ENCODE assay signal across 9 cellular contexts in genomic region chr22:19756288-19757128, GRCh38. TPM values are rescaled to one million over a fixed set of nuclear protein-coding genes. Genes with fewer than 3 reads are reported as not detected.
A peak's percentile ranks its signal among the peaks of the same experiment; 100 is the strongest.
DNase-seq lines count a peak whose midpoint lies in the region; ATAC-seq, FAIRE-seq and TF ChIP-seq lines count a peak whose summit lies in the region.
"Had no signal": no experiment of that assay in that cellular context is flagged by ENCODE, and none has a peak within 500 bp of the region (broad histone marks: within the 10 kb centered on the region; RNA-seq: fewer than 3 reads in every experiment).

No MANE protein-coding gene starts in this region.

- no peaks in the 10 kb centered on the region for H3K9me2 ChIP-seq in DOHH2 (replicated peaks; ENCODE audit: control insufficient read depth, low read length)

- peak; percentile 79 for TF ChIP-seq CTCF in DOHH2 (IDR thresholded peaks at IDR 0.05; ENCODE audit: low read depth, low read length, poor library complexity, severe bottlenecking)
- peak; percentile 57 for TF ChIP-seq CTCF in neural progenitor cell (IDR thresholded peaks at IDR 0.05)

- H4K20me1 ChIP-seq in DOHH2 (ENCODE audit: control insufficient read depth, insufficient read depth, low read depth, low read length) = no peaks in the 10 kb centered on the region
- H4K20me1 ChIP-seq in neural progenitor cell (ENCODE audit: low read depth) = peaks cover 62% of the 10 kb centered on the region

- H3K9me3 ChIP-seq in DOHH2 (ENCODE audit: control insufficient read depth, insufficient read depth, low read length) = no peaks in the 10 kb centered on the region
- H3K9me3 ChIP-seq in effector memory CD4-positive, alpha-beta T cell (ENCODE audit: control insufficient read depth, low read length) = no peaks in the 10 kb centered on the region
- no peaks in the 10 kb centered on the region for H3K9me3 ChIP-seq in neural progenitor cell (ENCODE audit: low read depth)

- H3K27ac ChIP-seq in DOHH2 (ENCODE audit: low read depth, low read length) = no peak overlapping the region
- no peak overlapping the region for H3K27ac ChIP-seq in effector memory CD4-positive, alpha-beta T cell (ENCODE audit: insufficient read depth, low read length, poor library complexity, severe bottlenecking)
- no peak overlapping the region for H3K27ac ChIP-seq in neural progenitor cell

- no peaks in the 10 kb centered on the region for H3K36me3 ChIP-seq in DOHH2 (ENCODE audit: control insufficient read depth, low read length)
- no peaks in the 10 kb centered on the region for H3K36me3 ChIP-seq in effector memory CD4-positive, alpha-beta T cell (ENCODE audit: control insufficient read depth, insufficient read depth, low read length)
- no peaks in the 10 kb centered on the region for H3K36me3 ChIP-seq in neural progenitor cell

- H3K4me3 ChIP-seq in DOHH2 (ENCODE audit: low read length) (peak overlapping the region; percentile 60), neural progenitor cell (peak overlapping the region; percentile 19)
- H3K4me3 ChIP-seq in effector memory CD4-positive, alpha-beta T cell (ENCODE audit: insufficient read depth, low read depth, low read length, poor library complexity, severe bottlenecking) = peak overlapping the region; percentile 46

- DNase-seq in M059J (ENCODE audit: low read depth) (peak; percentile 32), neural progenitor cell (ENCODE audit: low spot score) (peak; percentile 74), urothelium cell line (ENCODE audit: low spot score) (peak; percentile 49)
- peak; percentile 68 to 73 for DNase-seq in activated CD4-positive, alpha-beta T cell treated with anti-CD3 and anti-CD28 coated beads, Interleukin-2, amount 50 U/mL, for 48 hours
- DNase-seq in effector memory CD4-positive, alpha-beta T cell = peak; percentile 43 to 56 (median 46)

- peak overlapping the region; percentile 67 for H3K4me2 ChIP-seq in DOHH2 (ENCODE audit: low read length)
- H3K4me2 ChIP-seq in neural progenitor cell = peak overlapping the region; percentile 59

- peaks cover 63% of the 10 kb centered on the region for H3K27me3 Mint-ChIP-seq in neural progenitor cell (ENCODE audit: insufficient read depth, low read depth)

- H3K27me3 ChIP-seq in DOHH2 (ENCODE audit: control insufficient read depth, low read length) (peaks cover 76% of the 10 kb centered on the region), neural progenitor cell (peaks cover 99% of the 10 kb centered on the region)
- peaks cover 44% of the 10 kb centered on the region for H3K27me3 ChIP-seq in effector memory CD4-positive, alpha-beta T cell (replicated peaks; ENCODE audit: control insufficient read depth, insufficient read depth, low read length, poor library complexity, severe bottlenecking)

- H3K9ac ChIP-seq in neural progenitor cell = no peak overlapping the region

- no peaks in the 10 kb centered on the region for H3K36me3 Mint-ChIP-seq in neural progenitor cell

- no peak overlapping the region for H3K27ac Mint-ChIP-seq in neural progenitor cell

- H3F3A ChIP-seq in DOHH2 (ENCODE audit: control insufficient read depth, insufficient read depth) (peaks cover 4% of the 10 kb centered on the region; the same call in 1 of the 2 replicates), neural progenitor cell (ENCODE audit: low read depth) (peaks cover 24% of the 10 kb centered on the region)

- ATAC-seq in GM18909 (IDR thresholded peaks at IDR 0.05; ENCODE audit: poor library complexity, unreplicated experiment) (no peak), HG03196 (IDR thresholded peaks at IDR 0.05; ENCODE audit: unreplicated experiment) (no peak)

- peak overlapping the region; percentile 65 for H3K4me3 Mint-ChIP-seq in neural progenitor cell

- no peaks in the 10 kb centered on the region for H3K79me2 ChIP-seq in DOHH2 (ENCODE audit: control insufficient read depth, low read length)
- no peaks in the 10 kb centered on the region for H3K79me2 ChIP-seq in neural progenitor cell (ENCODE audit: low read depth)

- no peak overlapping the region for H2AFZ ChIP-seq in neural progenitor cell (replicated peaks)

- peaks cover 21% of the 10 kb centered on the region for H3K4me1 ChIP-seq in DOHH2 (ENCODE audit: control insufficient read depth, low read length)
- peaks cover 34% of the 10 kb centered on the region for H3K4me1 ChIP-seq in effector memory CD4-positive, alpha-beta T cell (ENCODE audit: control insufficient read depth, insufficient read depth, low read length, poor library complexity, severe bottlenecking)
- H3K4me1 ChIP-seq in neural progenitor cell = peaks cover 37% of the 10 kb centered on the region

- peak; percentile 53 for FAIRE-seq in urothelium cell line (lab: Jason Lieb, UNC)

- H3K4me1 Mint-ChIP-seq in neural progenitor cell = peaks cover 22% of the 10 kb centered on the region

- no peaks in the 10 kb centered on the region for H3K9me3 Mint-ChIP-seq in neural progenitor cell
- H3K9me3 Mint-ChIP-seq: T-helper 1 cell treated with Interleukin-12 subunit alpha and Interleukin-12 subunit beta and Interleukin-4 antibody, amounts not matched to agents 30 μg/mL and 1 μg/mL, for 36 hours had no signal

RNA-seq across cellular contexts. Expression of gene TBX1, which starts 4.1 kb away (rescaled TPM):
- total RNA-seq in M059J (2014; rRNA removed; shearing (Covaris generic)) = 0.10 TPM in 1 of 2 replicates, not detected in the other
- 0.06 TPM in 1 of 2 replicates, not detected in the other for total RNA-seq in neural progenitor cell (ENCODE audit: low replicate concordance)

RNA-seq across cellular contexts. Expression of gene GP1BB, which starts 33.2 kb away (rescaled TPM):
- 0.27 and 1.5 TPM in 2 replicates for total RNA-seq in M059J (2014; rRNA removed; shearing (Covaris generic))
- total RNA-seq in neural progenitor cell (ENCODE audit: low replicate concordance) = 1.2 TPM in 1 of 2 replicates, not detected in the other

RNA-seq across cellular contexts. Expression of gene SEPTIN5, which starts 42.2 kb away (rescaled TPM):
- 7.7 and 9.8 TPM in 2 replicates for total RNA-seq in M059J (2014; rRNA removed; shearing (Covaris generic))
- 5.0 and 8.2 TPM in 2 replicates for total RNA-seq in neural progenitor cell (ENCODE audit: low replicate concordance)
